ENCODE assay signal across 12 cellular contexts in genomic region chr1:162942903-162943567, GRCh38.
DNase-seq lines count a peak whose midpoint lies in the region; ATAC-seq and TF ChIP-seq lines count a peak whose summit lies in the region.
"Had no signal": no experiment of that assay in that cellular context is flagged by ENCODE, and none has a peak within 500 bp of the region (broad histone marks: within the 10 kb centered on the region; RNA-seq: fewer than 3 reads in every experiment).

No MANE protein-coding gene starts in this region.

- no peaks in the 10 kb centered on the region for H3K36me3 Mint-ChIP-seq in CD14-positive monocyte

- no peak overlapping the region for H3K27ac ChIP-seq in cardiac muscle cell
- H3K27ac ChIP-seq: pancreas, thoracic aorta had no signal

- ATAC-seq in GM21515 (IDR thresholded peaks at IDR 0.05; ENCODE audit: unreplicated experiment) (no peak), HG03135 (IDR thresholded peaks at IDR 0.05; ENCODE audit: unreplicated experiment) (no peak)
- ATAC-seq: Right ventricle myocardium inferior had no signal

- H3K4me3 Mint-ChIP-seq in CD14-positive monocyte: no peak overlapping the region

- TF ChIP-seq CTCF in cardiac muscle cell (IDR thresholded peaks at IDR 0.05; ENCODE audit: low read depth, low read length) (no peak), CD14-positive monocyte (IDR thresholded peaks at IDR 0.05) (no peak)

- H3K27me3 Mint-ChIP-seq in CD14-positive monocyte (ENCODE audit: low read depth in 3 of 3): peaks cover 6 to 28% (median 25%) of the 10 kb centered on the region in 3 donors

- intact Hi-C loops in cardiac septum (cut with DNase I): no loop called here
- intact Hi-C loops in head of caudate nucleus (cut with DNase I): no loop called here
- intact Hi-C loops in CD14-positive monocyte (cut with micrococcal nuclease): no loop called here

- no peaks in the 10 kb centered on the region for H3K4me1 Mint-ChIP-seq in CD14-positive monocyte

- H3K27ac Mint-ChIP-seq in CD14-positive monocyte: no peak overlapping the region

- DNase-seq in cardiac muscle cell (ENCODE audit: low read depth in 1 of 2, low spot score in 1 of 2) (peak; percentile 3 to 63), cardiac septum (ENCODE audit: low spot score) (no peak), brain pericyte (ENCODE audit: low read depth, low spot score) (peak; percentile 20), head of caudate nucleus (peak; percentile 11 to 87 (median 61)), stromal cell of bone marrow (ENCODE audit: low read depth) (peak; percentile 42), CD14-positive monocyte (ENCODE audit: low spot score) (no peak)
- DNase-seq: NCI-H2029 treated with DMSO at 0.1 percent for 48 hours had no signal

- H3K9me3 Mint-ChIP-seq in CD14-positive monocyte: peaks cover 0 to 1% (median 0%) of the 10 kb centered on the region in 7 donors

- no peaks in the 10 kb centered on the region for H3K36me3 ChIP-seq in cardiac muscle cell
- H3K36me3 ChIP-seq: pancreas, thoracic aorta had no signal

- no peaks in the 10 kb centered on the region for H3K9me3 ChIP-seq in cardiac muscle cell (ENCODE audit: low read depth)
- H3K9me3 ChIP-seq: pancreas, thoracic aorta had no signal

- peaks cover 5% of the 10 kb centered on the region for H3K4me1 ChIP-seq in cardiac muscle cell (ENCODE audit: low read depth)
- H3K4me1 ChIP-seq: pancreas had no signal

- no peak overlapping the region for H3K4me3 ChIP-seq in cardiac muscle cell
- H3K4me3 ChIP-seq: pancreas, thoracic aorta had no signal

- H3K27me3 ChIP-seq in cardiac muscle cell: no peaks in the 10 kb centered on the region

Comparison
In these comparisons a context has a peak if more than half of its experiments do, and no peak if none do; other contexts are left out.
1. DNase-seq: peak in cardiac muscle cell (2 of 2), brain pericyte (single experiment), head of caudate nucleus (42 of 42) and stromal cell of bone marrow (single experiment); none in cardiac septum (single experiment) and CD14-positive monocyte (single experiment).